24 cellular contexts compared by ENCODE assay signal in the genomic region with DNA sequence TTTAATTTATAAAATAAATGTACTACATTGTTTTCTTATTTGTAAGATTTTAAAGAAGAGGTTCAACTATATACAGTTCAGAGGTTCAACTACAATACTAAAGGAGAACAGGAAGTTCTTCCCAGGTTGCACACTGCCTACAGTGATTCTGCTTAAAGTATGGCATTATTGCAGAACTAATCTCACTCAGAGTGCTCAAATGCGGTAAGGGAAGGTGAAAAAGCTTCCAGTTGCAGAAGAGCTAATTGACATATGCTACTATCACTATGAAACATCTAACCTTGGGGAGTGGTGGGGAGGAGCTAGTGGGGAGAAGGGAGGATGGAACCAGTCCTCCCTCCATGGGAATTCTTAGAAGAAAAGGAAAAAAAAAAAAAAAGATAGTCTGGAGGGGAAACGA.
"Had no signal": no experiment of that assay in that cellular context is flagged by ENCODE, and none has a peak within 500 bp of the region (broad histone marks: within the 10 kb centered on the region; RNA-seq: fewer than 3 reads in every experiment).

No MANE protein-coding gene starts in this region.

- ATAC-seq: foreskin keratinocyte; left cardiac atrium; lower lobe of right lung; natural killer cell treated with Interleukin-12 subunit alpha and Interleukin-12 subunit beta and Interleukin-15 and Interleukin-18, amount 100 ng/mL, for 72 hours; right lobe of liver; stimulated activated effector memory CD8-positive, alpha-beta T cell treated with anti-CD3 and anti-CD28 coated beads, Interleukin-12 subunit alpha, Interleukin-12 subunit beta, amount 100 ng/mL, for 72 hours; stimulated activated naive CD8-positive, alpha-beta T cell treated with anti-CD3 and anti-CD28 coated beads, Interleukin-15, Interleukin-2, amounts not matched to agents 100 U/mL and 50 U/mL, for 24 hours had no signal

- DNase-seq: dermis blood vessel endothelial cell; effector CD4-positive, alpha-beta T cell; endodermal cell; erythroblast; foreskin keratinocyte; kidney; left cardiac atrium; left ventricle myocardium inferior; lower lobe of right lung; midbrain; nucleus accumbens; ovary; right lobe of liver; stimulated activated CD4-positive, alpha-beta T cell treated with anti-CD3 and anti-CD28 coated beads, Interleukin-4, amount 100 ng/mL, for 1 hour; stimulated activated CD8-positive, alpha-beta memory T cell treated with anti-CD3 and anti-CD28 coated beads, Interleukin-4, amount 100 ng/mL, for 48 hours; stimulated activated naive CD8-positive, alpha-beta T cell treated with anti-CD3 and anti-CD28 coated beads, Interleukin-15, Interleukin-2, amounts not matched to agents 100 U/mL and 50 U/mL, for 24 hours; thyroid gland; uterus had no signal

- H3K4me3 ChIP-seq: hepatocyte, left ventricle myocardium inferior, lower lobe of right lung, neural progenitor cell, ovary, right lobe of liver, suprapubic skin, thyroid gland, uterus had no signal

- FAIRE-seq: endothelial cell of umbilical vein, kidney had no signal
